In genomic region chr4:70734971-70735370, GRCh38 we compare ENCODE assay signal across 8 cellular contexts. TPM values are rescaled to one million over a fixed set of nuclear protein-coding genes. Genes with fewer than 3 reads are reported as not detected.
DNase-seq lines count a peak whose midpoint lies in the region; ATAC-seq and TF ChIP-seq lines count a peak whose summit lies in the region.

No MANE protein-coding gene starts in this region.

- in situ Hi-C loops in SK-MEL-5 (cut with HindIII; ENCODE audit: low pct_unique_long_range_greater_than_20kb, low sequenced_read_pairs) = no loop called here

- H3K9me3 ChIP-seq in fibroblast of lung (ENCODE audit: control insufficient read depth, insufficient read depth, low read depth, low read length) (no peaks in the 10 kb centered on the region), skeletal muscle tissue (ENCODE audit: control insufficient read depth in 3 of 3, low read length in 3 of 3) (no peaks in the 10 kb centered on the region)

- H3K27ac ChIP-seq in fibroblast of lung (ENCODE audit: insufficient read depth, low read length) = peak overlapping the region; percentile 77
- peak overlapping the region; percentile 21 for H3K27ac ChIP-seq in skeletal muscle tissue (ENCODE audit: low read depth, low read length)

- H3K27me3 ChIP-seq in fibroblast of lung (ENCODE audit: control insufficient read depth, insufficient read depth, low read length) = no peaks in the 10 kb centered on the region
- no peaks in the 10 kb centered on the region for H3K27me3 ChIP-seq in skeletal muscle tissue (ENCODE audit: control insufficient read depth in 3 of 3, insufficient read depth in 3 of 3, low read length in 3 of 3)

- H3K4me3 ChIP-seq in fibroblast of lung (replicated peaks in 1 of 4; ENCODE audit: control extremely low read depth in 1 of 4, insufficient read depth in 1 of 4, low read depth in 3 of 4, low read length in 4 of 4) (peak overlapping the region; percentile 47 to 68 (median 52)), skeletal muscle tissue (ENCODE audit: low read length in 3 of 3) (peak overlapping the region; percentile 56 to 74 (median 70))

- DNase-seq in NCI-H2029 treated with DMSO at 0.1 percent for 48 hours (lab: John Stamatoyannopoulos, UW) (peak; percentile 17), NCI-H2029 (lab: John Stamatoyannopoulos, UW) (no peak), SK-MEL-5 (ENCODE audit: low read depth, low spot score) (peak; percentile 4), fibroblast of lung (ENCODE audit: low read depth in 2 of 2) (no peak), DMS53 (lab: John Stamatoyannopoulos, UW) (no peak), cerebellar nuclear complex (lab: John Stamatoyannopoulos, UW) (no peak)

- H3K4me1 ChIP-seq in fibroblast of lung (ENCODE audit: control insufficient read depth, extremely low read depth, insufficient read depth, low read length) = peaks cover 2% of the 10 kb centered on the region
- peaks cover 11 to 15% (median 12%) of the 10 kb centered on the region in 3 donors for H3K4me1 ChIP-seq in skeletal muscle tissue (ENCODE audit: control insufficient read depth in 3 of 3, insufficient read depth in 3 of 3, low read length in 3 of 3)

- no peaks in the 10 kb centered on the region for H4K20me1 ChIP-seq in fibroblast of lung (ENCODE audit: control insufficient read depth, extremely low read depth, insufficient read depth, low read length)

- no peak overlapping the region for H2AFZ ChIP-seq in fibroblast of lung (ENCODE audit: low read length)

- no peak for TF ChIP-seq CTCF in fibroblast of lung (conservative IDR thresholded peaks at IDR 0.05 in 1 of 2, IDR thresholded peaks at IDR 0.05 in 1 of 2; ENCODE audit: low read depth in 1 of 2, low read length in 2 of 2)

- peak overlapping the region; percentile 94 for H3K4me2 ChIP-seq in fibroblast of lung (ENCODE audit: extremely low read depth, insufficient read depth, low read length)

- H3K36me3 ChIP-seq in fibroblast of lung (ENCODE audit: control insufficient read depth, insufficient read depth, low read length) = no peaks in the 10 kb centered on the region
- no peaks in the 10 kb centered on the region for H3K36me3 ChIP-seq in skeletal muscle tissue (ENCODE audit: control insufficient read depth in 3 of 3, insufficient read depth in 3 of 3, low read length in 3 of 3)

- H3K79me2 ChIP-seq in fibroblast of lung (ENCODE audit: control insufficient read depth, insufficient read depth, low read length) = peaks cover 26% of the 10 kb centered on the region

- H3K9ac ChIP-seq in fibroblast of lung (ENCODE audit: insufficient read depth, low read length) = no peak overlapping the region
- H3K9ac ChIP-seq in skeletal muscle tissue (ENCODE audit: low read depth in 1 of 3, low read length in 3 of 3) = peak overlapping the region; percentile 46 to 79 (median 67)

- no peak for ATAC-seq in HG03108 (IDR thresholded peaks at IDR 0.05; ENCODE audit: unreplicated experiment)

RNA-seq across cellular contexts. Expression of gene RUFY3, which starts 13.2 kb away (rescaled TPM):
- 25.7 and 28.3 TPM in 2 replicates for total RNA-seq in SK-MEL-5 (2014; rRNA removed; shearing (Covaris generic))
- 3.6 and 8.4 TPM in 2 replicates for polyA plus RNA-seq in SK-MEL-5 (2015; cell fraction: cytosol; rRNA removed)
- polyA plus RNA-seq in SK-MEL-5 (2015; cell fraction: nucleus; rRNA removed) = 88.4 and 124 TPM in 2 replicates
- total RNA-seq in fibroblast of lung = 71.7 and 97.8 TPM in 2 replicates
- 23.6 and 36.3 TPM in 2 replicates for polyA plus RNA-seq in fibroblast of lung
- 16.4 and 21.3 TPM in 2 replicates for polyA plus RNA-seq in fibroblast of lung (2012)
- 6.6 and 10.0 TPM in 2 replicates for polyA minus RNA-seq in fibroblast of lung (ENCODE audit: low replicate concordance)
- total RNA-seq in skeletal muscle tissue = 60.0 TPM

RNA-seq across cellular contexts. Expression of gene UTP3, which starts 46.6 kb away (rescaled TPM):
- total RNA-seq in SK-MEL-5 (2014; rRNA removed; shearing (Covaris generic)) = 20.8 and 22.7 TPM in 2 replicates
- 33.5 and 41.1 TPM in 2 replicates for polyA plus RNA-seq in SK-MEL-5 (2015; cell fraction: cytosol; rRNA removed)
- 22.6 and 25.4 TPM in 2 replicates for polyA plus RNA-seq in SK-MEL-5 (2015; cell fraction: nucleus; rRNA removed)
- total RNA-seq in fibroblast of lung = 17.8 and 19.3 TPM in 2 replicates
- 20.4 and 26.9 TPM in 2 replicates for polyA plus RNA-seq in fibroblast of lung
- polyA plus RNA-seq in fibroblast of lung (2012) = 38.7 and 49.8 TPM in 2 replicates
- 1.3 and 4.6 TPM in 2 replicates for polyA minus RNA-seq in fibroblast of lung (ENCODE audit: low replicate concordance)
- 13.6 TPM for total RNA-seq in skeletal muscle tissue

Comparison
In these comparisons a context has a peak if more than half of its experiments do, and no peak if none do; other contexts are left out.
1. DNase-seq: peak in NCI-H2029 treated with DMSO at 0.1 percent for 48 hours (single experiment) and SK-MEL-5 (single experiment); none in NCI-H2029 (single experiment), fibroblast of lung (0 of 2), DMS53 (single experiment) and cerebellar nuclear complex (0 of 2).